ENCODE assay signal across 16 cellular contexts in genomic region chr1:222641269-222641948, GRCh38.
"Had no signal": no experiment of that assay in that cellular context is flagged by ENCODE, and none has a peak within 500 bp of the region (broad histone marks: within the 10 kb centered on the region; RNA-seq: fewer than 3 reads in every experiment).

No MANE protein-coding gene starts in this region.

- ATAC-seq: foreskin keratinocyte; left lobe of liver; stimulated activated naive CD8-positive, alpha-beta T cell treated with anti-CD3 and anti-CD28 coated beads, Interleukin-15, amount 100 ng/mL, for 72 hours had no signal

- H3K9me3 ChIP-seq: ovary, testis had no signal

- DNase-seq: activated B cell treated with CpG ODN at 0.5 μM for 24 hours; activated CD4-positive, alpha-beta T cell treated with anti-CD3 and anti-CD28 coated beads, Interleukin-2, amount 10 ng/mL, durations not matched to agents 7 days and 5 days; activated effector memory CD4-positive, alpha-beta T cell treated with Interleukin-2 at 50 U/mL for 16 hours; activated naive CD8-positive, alpha-beta T cell treated with anti-CD3 and anti-CD28 coated beads, Interleukin-2, amount 10 ng/mL, durations not matched to agents 7 days and 5 days; aorta; immature natural killer cell; nephron progenitor cell; ovary; stimulated activated CD4-positive, alpha-beta T cell treated with anti-CD3 and anti-CD28 coated beads, Interleukin-4, amount 100 ng/mL, for 1 hour; stimulated activated CD8-positive, alpha-beta memory T cell treated with anti-CD3 and anti-CD28 coated beads, Interleukin-4, amount 100 ng/mL, for 48 hours; stimulated activated naive CD8-positive, alpha-beta T cell treated with anti-CD3 and anti-CD28 coated beads, Interleukin-15, amount 100 ng/mL, for 72 hours; T-helper 9 cell; testis had no signal

- H3K27me3 ChIP-seq: cardiac muscle cell, foreskin keratinocyte, ovary, testis had no signal

- H3K27ac ChIP-seq: cardiac muscle cell, foreskin keratinocyte, ovary, testis had no signal

- H3K27ac Mint-ChIP-seq: activated B cell treated with CpG ODN at 0.5 μM for 24 hours; activated CD4-positive, alpha-beta T cell treated with anti-CD3 and anti-CD28 coated beads, Interleukin-2, amount 10 ng/mL, durations not matched to agents 7 days and 5 days; activated naive CD8-positive, alpha-beta T cell treated with anti-CD3 and anti-CD28 coated beads, Interleukin-2, amount 10 ng/mL, durations not matched to agents 7 days and 5 days; nephron progenitor cell had no signal

- H3K27me3 Mint-ChIP-seq: activated B cell treated with CpG ODN at 0.5 μM for 24 hours; activated CD4-positive, alpha-beta T cell treated with anti-CD3 and anti-CD28 coated beads, Interleukin-2, amount 10 ng/mL, durations not matched to agents 7 days and 5 days; activated naive CD8-positive, alpha-beta T cell treated with anti-CD3 and anti-CD28 coated beads, Interleukin-2, amount 10 ng/mL, durations not matched to agents 7 days and 5 days; stimulated activated naive CD8-positive, alpha-beta T cell treated with anti-CD3 and anti-CD28 coated beads, Interleukin-15, amount 100 ng/mL, for 72 hours had no signal

- H3K36me3 ChIP-seq: ovary had no signal

- H3K4me3 Mint-ChIP-seq: activated CD4-positive, alpha-beta T cell treated with anti-CD3 and anti-CD28 coated beads, Interleukin-2, amount 10 ng/mL, durations not matched to agents 7 days and 5 days; activated naive CD8-positive, alpha-beta T cell treated with anti-CD3 and anti-CD28 coated beads, Interleukin-2, amount 10 ng/mL, durations not matched to agents 7 days and 5 days; stimulated activated naive CD8-positive, alpha-beta T cell treated with anti-CD3 and anti-CD28 coated beads, Interleukin-15, amount 100 ng/mL, for 72 hours had no signal

- H3K9me3 Mint-ChIP-seq: activated B cell treated with CpG ODN at 0.5 μM for 24 hours; activated CD4-positive, alpha-beta T cell treated with anti-CD3 and anti-CD28 coated beads, Interleukin-2, amount 10 ng/mL, durations not matched to agents 7 days and 5 days; activated naive CD8-positive, alpha-beta T cell treated with anti-CD3 and anti-CD28 coated beads, Interleukin-2, amount 10 ng/mL, durations not matched to agents 7 days and 5 days; immature natural killer cell; nephron progenitor cell; stimulated activated naive CD8-positive, alpha-beta T cell treated with anti-CD3 and anti-CD28 coated beads, Interleukin-15, amount 100 ng/mL, for 72 hours had no signal

- H3K4me3 ChIP-seq: cardiac muscle cell, ovary, testis had no signal
